ENCODE assay signal across 7 cellular contexts in the genomic region with DNA sequence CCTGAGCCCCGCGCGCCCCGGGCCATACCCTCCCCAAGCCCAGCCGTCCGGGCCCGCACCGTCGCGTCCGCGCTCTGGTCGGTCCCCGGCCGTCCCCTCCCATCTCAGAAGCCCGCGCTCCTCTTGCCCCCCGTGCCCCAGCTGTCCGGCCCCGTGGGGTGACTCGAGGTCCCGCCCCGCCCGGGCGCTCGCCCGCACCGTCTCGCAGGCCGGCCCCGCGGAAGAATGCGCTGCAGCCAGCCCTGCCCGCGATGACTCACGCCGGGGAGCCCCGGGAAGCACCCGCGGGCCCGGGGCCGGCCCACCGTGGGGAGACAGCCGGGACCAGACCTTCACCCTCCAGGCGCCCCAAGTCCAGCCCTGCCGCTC. TPM values are rescaled to one million over a fixed set of nuclear protein-coding genes. Genes with fewer than 3 reads are reported as not detected.
DNase-seq lines count a peak whose midpoint lies in the region; ATAC-seq and TF ChIP-seq lines count a peak whose summit lies in the region.

No MANE protein-coding gene starts in this region.

- peak; percentile 67 for DNase-seq in T1000 (lab: John Stamatoyannopoulos, UW)
- peak in 1 of 3 experiments; percentile 27 for DNase-seq in effector memory CD8-positive, alpha-beta T cell
- peak; percentile 72 for DNase-seq in myocyte (ENCODE audit: low read depth)
- no peak for DNase-seq in NCI-H1436 (lab: John Stamatoyannopoulos, UW)

- peak overlapping the region; percentile 54 to 84 for H3K27ac Mint-ChIP-seq in effector memory CD8-positive, alpha-beta T cell

- peak overlapping the region; percentile 33 for H3K4me3 ChIP-seq in HEK293 (ENCODE audit: low read depth, low read length)

- H3K4me3 Mint-ChIP-seq in effector memory CD8-positive, alpha-beta T cell, result peak overlapping the region; percentile 85 to 89

- peaks cover 13% of the 10 kb centered on the region for H3K36me3 Mint-ChIP-seq in effector memory CD8-positive, alpha-beta T cell (ENCODE audit: insufficient read depth)

- POLR2A ChIA-PET in HEK293 (lab: Yijun Ruan, JAX), result interaction anchor here (0.6 to 2.3 kb wide), 24 partner anchors 10 to 398 kb away, joined by 3 to 22 read pairs (median 4); a partner anchor contains a TSS

- H3K36me3 ChIP-seq in HEK293 (ENCODE audit: control insufficient read depth in 2 of 2, insufficient read depth in 1 of 2, low read length in 2 of 2), result no peaks in the 10 kb centered on the region

- no peak overlapping the region for H3K27ac ChIP-seq in HEK293 (ENCODE audit: extremely low read depth, low read depth, low read length)

- no peaks in the 10 kb centered on the region for H3K9me3 Mint-ChIP-seq in effector memory CD8-positive, alpha-beta T cell

- CTCF ChIA-PET in HEK293 (lab: Yijun Ruan, JAX), result interaction anchor here (0.6 to 3.7 kb wide), 19 partner anchors 9 to 916 kb away, joined by 3 to 25 read pairs (median 5); no protein-coding TSS in a partner anchor

- H3K9me3 ChIP-seq in HEK293 (ENCODE audit: control insufficient read depth, insufficient read depth, low read depth, low read length), result no peaks in the 10 kb centered on the region

- TF ChIP-seq CTCF in HEK293 (tag by site-specific recombination; IDR thresholded peaks at IDR 0.05), result no peak

- H3K27me3 Mint-ChIP-seq in effector memory CD8-positive, alpha-beta T cell, result peaks cover 6 to 35% of the 10 kb centered on the region in 2 donors

- H3K4me1 Mint-ChIP-seq in effector memory CD8-positive, alpha-beta T cell (ENCODE audit: low read depth in 2 of 2), result peaks cover 15 to 28% of the 10 kb centered on the region in 2 donors

- ATAC-seq in effector memory CD8-positive, alpha-beta T cell (replicated peaks), result peak; percentile 44
- ATAC-seq in HG03521 (IDR thresholded peaks at IDR 0.05; ENCODE audit: unreplicated experiment) (no peak), GM19395 (IDR thresholded peaks at IDR 0.05; ENCODE audit: unreplicated experiment) (no peak)

- no peaks in the 10 kb centered on the region for H3K4me1 ChIP-seq in HEK293 (ENCODE audit: control insufficient read depth, insufficient read depth, low read length)

TF ChIP-seq in HEK293, 187 proteins besides CTCF, POLR2A, EP300 and RAD21 (continues in another document):
- TF ChIP-seq MZF1 (tag by site-specific recombination; IDR thresholded peaks at IDR 0.05; ENCODE audit: borderline replicate concordance) (no peak), ZNF112 (tag by site-specific recombination; IDR thresholded peaks at IDR 0.05) (no peak), ZNF202 (tag by site-specific recombination; IDR thresholded peaks at IDR 0.05; ENCODE audit: borderline replicate concordance) (no peak), GLIS2 (tag by site-specific recombination; IDR thresholded peaks at IDR 0.05) (peak; percentile 70; the same call in 1 of the 2 replicates), MYNN (tag by site-specific recombination; IDR thresholded peaks at IDR 0.05; ENCODE audit: borderline replicate concordance) (no peak), ZNF560 (tag by site-specific recombination; IDR thresholded peaks at IDR 0.05; ENCODE audit: borderline replicate concordance) (no peak), ZNF221 (tag by site-specific recombination; IDR thresholded peaks at IDR 0.05; ENCODE audit: borderline replicate concordance) (no peak), ZNF121 (tag by site-specific recombination; IDR thresholded peaks at IDR 0.05) (no peak), ZNF423 (tag by site-specific recombination; IDR thresholded peaks at IDR 0.05) (0 out of 2 replicates have a peak, but pooled peaks have one; percentile 26), ZNF561 (tag by site-specific recombination; IDR thresholded peaks at IDR 0.05; ENCODE audit: borderline replicate concordance) (no peak), ZFHX2 (tag by site-specific recombination; conservative IDR thresholded peaks at IDR 0.05) (no peak), KLF10 (tag by site-specific recombination; IDR thresholded peaks at IDR 0.05) (no peak)
- TF ChIP-seq, protein P1, sequence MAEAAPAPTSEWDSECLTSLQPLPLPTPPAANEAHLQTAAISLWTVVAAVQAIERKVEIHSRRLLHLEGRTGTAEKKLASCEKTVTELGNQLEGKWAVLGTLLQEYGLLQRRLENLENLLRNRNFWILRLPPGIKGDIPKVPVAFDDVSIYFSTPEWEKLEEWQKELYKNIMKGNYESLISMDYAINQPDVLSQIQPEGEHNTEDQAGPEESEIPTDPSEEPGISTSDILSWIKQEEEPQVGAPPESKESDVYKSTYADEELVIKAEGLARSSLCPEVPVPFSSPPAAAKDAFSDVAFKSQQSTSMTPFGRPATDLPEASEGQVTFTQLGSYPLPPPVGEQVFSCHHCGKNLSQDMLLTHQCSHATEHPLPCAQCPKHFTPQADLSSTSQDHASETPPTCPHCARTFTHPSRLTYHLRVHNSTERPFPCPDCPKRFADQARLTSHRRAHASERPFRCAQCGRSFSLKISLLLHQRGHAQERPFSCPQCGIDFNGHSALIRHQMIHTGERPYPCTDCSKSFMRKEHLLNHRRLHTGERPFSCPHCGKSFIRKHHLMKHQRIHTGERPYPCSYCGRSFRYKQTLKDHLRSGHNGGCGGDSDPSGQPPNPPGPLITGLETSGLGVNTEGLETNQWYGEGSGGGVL (tag by site-specific recombination; IDR thresholded peaks at IDR 0.05), result 0 out of 2 replicates have a peak, but pooled peaks have one; percentile 20
- TF ChIP-seq, protein P2, sequence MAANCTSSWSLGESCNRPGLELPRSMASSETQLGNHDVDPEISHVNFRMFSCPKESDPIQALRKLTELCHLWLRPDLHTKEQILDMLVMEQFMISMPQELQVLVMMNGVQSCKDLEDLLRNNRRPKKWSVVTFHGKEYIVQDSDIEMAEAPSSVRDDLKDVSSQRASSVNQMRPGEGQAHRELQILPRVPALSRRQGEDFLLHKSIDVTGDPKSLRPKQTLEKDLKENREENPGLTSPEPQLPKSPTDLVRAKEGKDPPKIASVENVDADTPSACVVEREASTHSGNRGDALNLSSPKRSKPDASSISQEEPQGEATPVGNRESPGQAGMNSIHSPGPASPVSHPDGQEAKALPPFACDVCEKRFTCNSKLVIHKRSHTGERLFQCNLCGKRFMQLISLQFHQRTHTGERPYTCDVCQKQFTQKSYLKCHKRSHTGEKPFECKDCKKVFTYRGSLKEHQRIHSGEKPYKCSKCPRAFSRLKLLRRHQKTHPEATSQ (tag by site-specific recombination; IDR thresholded peaks at IDR 0.05), result no peak
- TF ChIP-seq, protein P3, sequence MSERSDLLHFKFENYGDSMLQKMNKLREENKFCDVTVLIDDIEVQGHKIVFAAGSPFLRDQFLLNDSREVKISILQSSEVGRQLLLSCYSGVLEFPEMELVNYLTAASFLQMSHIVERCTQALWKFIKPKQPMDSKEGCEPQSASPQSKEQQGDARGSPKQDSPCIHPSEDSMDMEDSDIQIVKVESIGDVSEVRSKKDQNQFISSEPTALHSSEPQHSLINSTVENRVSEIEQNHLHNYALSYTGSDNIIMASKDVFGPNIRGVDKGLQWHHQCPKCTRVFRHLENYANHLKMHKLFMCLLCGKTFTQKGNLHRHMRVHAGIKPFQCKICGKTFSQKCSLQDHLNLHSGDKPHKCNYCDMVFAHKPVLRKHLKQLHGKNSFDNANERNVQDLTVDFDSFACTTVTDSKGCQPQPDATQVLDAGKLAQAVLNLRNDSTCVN (tag by site-specific recombination; optimal IDR thresholded peaks at IDR 0.05), result peak; percentile 42
- TF ChIP-seq, protein P4, sequence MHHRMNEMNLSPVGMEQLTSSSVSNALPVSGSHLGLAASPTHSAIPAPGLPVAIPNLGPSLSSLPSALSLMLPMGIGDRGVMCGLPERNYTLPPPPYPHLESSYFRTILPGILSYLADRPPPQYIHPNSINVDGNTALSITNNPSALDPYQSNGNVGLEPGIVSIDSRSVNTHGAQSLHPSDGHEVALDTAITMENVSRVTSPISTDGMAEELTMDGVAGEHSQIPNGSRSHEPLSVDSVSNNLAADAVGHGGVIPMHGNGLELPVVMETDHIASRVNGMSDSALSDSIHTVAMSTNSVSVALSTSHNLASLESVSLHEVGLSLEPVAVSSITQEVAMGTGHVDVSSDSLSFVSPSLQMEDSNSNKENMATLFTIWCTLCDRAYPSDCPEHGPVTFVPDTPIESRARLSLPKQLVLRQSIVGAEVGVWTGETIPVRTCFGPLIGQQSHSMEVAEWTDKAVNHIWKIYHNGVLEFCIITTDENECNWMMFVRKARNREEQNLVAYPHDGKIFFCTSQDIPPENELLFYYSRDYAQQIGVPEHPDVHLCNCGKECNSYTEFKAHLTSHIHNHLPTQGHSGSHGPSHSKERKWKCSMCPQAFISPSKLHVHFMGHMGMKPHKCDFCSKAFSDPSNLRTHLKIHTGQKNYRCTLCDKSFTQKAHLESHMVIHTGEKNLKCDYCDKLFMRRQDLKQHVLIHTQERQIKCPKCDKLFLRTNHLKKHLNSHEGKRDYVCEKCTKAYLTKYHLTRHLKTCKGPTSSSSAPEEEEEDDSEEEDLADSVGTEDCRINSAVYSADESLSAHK (tag by site-specific recombination; IDR thresholded peaks at IDR 0.05), result no peak
- TF ChIP-seq, protein P5, sequence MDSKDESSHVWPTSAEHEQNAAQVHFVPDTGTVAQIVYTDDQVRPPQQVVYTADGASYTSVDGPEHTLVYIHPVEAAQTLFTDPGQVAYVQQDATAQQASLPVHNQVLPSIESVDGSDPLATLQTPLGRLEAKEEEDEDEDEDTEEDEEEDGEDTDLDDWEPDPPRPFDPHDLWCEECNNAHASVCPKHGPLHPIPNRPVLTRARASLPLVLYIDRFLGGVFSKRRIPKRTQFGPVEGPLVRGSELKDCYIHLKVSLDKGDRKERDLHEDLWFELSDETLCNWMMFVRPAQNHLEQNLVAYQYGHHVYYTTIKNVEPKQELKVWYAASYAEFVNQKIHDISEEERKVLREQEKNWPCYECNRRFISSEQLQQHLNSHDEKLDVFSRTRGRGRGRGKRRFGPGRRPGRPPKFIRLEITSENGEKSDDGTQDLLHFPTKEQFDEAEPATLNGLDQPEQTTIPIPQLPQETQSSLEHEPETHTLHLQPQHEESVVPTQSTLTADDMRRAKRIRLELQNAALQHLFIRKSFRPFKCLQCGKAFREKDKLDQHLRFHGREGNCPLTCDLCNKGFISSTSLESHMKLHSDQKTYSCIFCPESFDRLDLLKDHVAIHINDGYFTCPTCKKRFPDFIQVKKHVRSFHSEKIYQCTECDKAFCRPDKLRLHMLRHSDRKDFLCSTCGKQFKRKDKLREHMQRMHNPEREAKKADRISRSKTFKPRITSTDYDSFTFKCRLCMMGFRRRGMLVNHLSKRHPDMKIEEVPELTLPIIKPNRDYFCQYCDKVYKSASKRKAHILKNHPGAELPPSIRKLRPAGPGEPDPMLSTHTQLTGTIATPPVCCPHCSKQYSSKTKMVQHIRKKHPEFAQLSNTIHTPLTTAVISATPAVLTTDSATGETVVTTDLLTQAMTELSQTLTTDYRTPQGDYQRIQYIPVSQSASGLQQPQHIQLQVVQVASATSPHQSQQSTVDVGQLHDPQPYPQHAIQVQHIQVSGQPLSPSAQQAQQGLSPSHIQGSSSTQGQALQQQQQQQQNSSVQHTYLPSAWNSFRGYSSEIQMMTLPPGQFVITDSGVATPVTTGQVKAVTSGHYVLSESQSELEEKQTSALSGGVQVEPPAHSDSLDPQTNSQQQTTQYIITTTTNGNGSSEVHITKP (tag by site-specific recombination; IDR thresholded peaks at IDR 0.05), result no peak

RNA-seq across cellular contexts. Expression of a gene that starts 0.3 kb away (rescaled TPM):
- 1.7 and 4.7 TPM in 2 replicates for total RNA-seq in myocyte
- polyA plus RNA-seq in myocyte (2012), result 32.3 TPM

RNA-seq across cellular contexts. Expression of a gene that starts 43.9 kb away (rescaled TPM):
- 274 and 533 TPM in 2 replicates for total RNA-seq in myocyte
- polyA plus RNA-seq in myocyte (2012), result 93.8 TPM
